ENCODE assay signal across 1 cellular context in genomic region chr4:8493484-8493883, GRCh38.
TF ChIP-seq lines count a peak whose summit lies in the region.

No MANE protein-coding gene starts in this region.

TF ChIP-seq in GM23338, 12 proteins besides CTCF, POLR2A, EP300 and RAD21 (continued from another document):
- TF ChIP-seq ZNF462 (CRISPR knock-in tag; IDR thresholded peaks at IDR 0.05) = no peak
- no peak for TF ChIP-seq EZH2phosphoT487 (IDR thresholded peaks at IDR 0.05; ENCODE audit: unreplicated experiment)
- no peak for TF ChIP-seq ETS1 (IDR thresholded peaks at IDR 0.05)
- no peak for TF ChIP-seq REST (IDR thresholded peaks at IDR 0.05; ENCODE audit: unreplicated experiment)
- no peak for TF ChIP-seq ZNF331 (CRISPR knock-in tag; IDR thresholded peaks at IDR 0.05; ENCODE audit: low read depth)
- TF ChIP-seq ZNF114 (CRISPR knock-in tag; IDR thresholded peaks at IDR 0.05) = no peak
- TF ChIP-seq CREB1 (CRISPR knock-in tag; IDR thresholded peaks at IDR 0.05; ENCODE audit: low read depth) = no peak
- no peak for TF ChIP-seq POLR2AphosphoS5 (IDR thresholded peaks at IDR 0.05; ENCODE audit: low read depth)
